ENCODE assay signal across 14 cellular contexts in the genomic region with DNA sequence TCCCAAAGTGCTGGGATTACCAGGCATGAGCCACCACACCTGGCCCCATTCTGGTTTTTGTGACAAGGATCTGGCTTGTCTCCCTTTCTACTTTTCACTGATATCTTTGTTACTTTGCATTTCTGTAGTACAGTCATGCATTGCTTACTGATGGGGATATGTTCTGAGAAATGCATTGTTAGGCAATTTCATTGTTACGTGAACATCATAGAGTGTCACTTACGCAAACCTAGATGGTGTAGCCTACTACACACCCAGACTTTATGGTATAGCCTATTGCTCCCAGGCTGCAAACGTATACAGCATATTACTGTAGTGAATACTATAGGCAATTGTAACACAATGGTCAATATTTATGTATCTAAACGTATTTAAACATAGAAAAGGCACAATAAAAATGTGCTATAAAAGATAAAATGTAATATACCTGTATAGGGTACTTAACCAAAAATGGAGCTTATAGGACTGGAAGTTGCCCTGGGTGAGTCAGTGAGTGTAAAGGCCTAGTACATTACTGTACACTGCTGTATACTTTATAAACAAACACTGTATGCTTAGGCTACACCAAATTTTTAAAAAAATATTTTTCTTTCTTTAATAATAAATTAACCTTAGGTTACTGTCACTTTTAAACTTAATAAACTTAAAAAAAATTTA. TPM values are rescaled to one million over a fixed set of nuclear protein-coding genes. Genes with fewer than 3 reads are reported as not detected.
DNase-seq lines count a peak whose midpoint lies in the region; ATAC-seq, FAIRE-seq and TF ChIP-seq lines count a peak whose summit lies in the region.
"Had no signal": no experiment of that assay in that cellular context is flagged by ENCODE, and none has a peak within 500 bp of the region (broad histone marks: within the 10 kb centered on the region; RNA-seq: fewer than 3 reads in every experiment).

No MANE protein-coding gene starts in this region.

- H3K23ac ChIP-seq in IMR-90 (ENCODE audit: low read depth, low read length), result no peak overlapping the region
- no peak overlapping the region for H3K23ac ChIP-seq in trophoblast cell (ENCODE audit: low read length)

- H2BK5ac ChIP-seq in IMR-90 (ENCODE audit: low read depth, low read length, poor library complexity, severe bottlenecking), result no peak overlapping the region
- H2BK5ac ChIP-seq in trophoblast cell (ENCODE audit: low read depth, low read length, poor library complexity), result no peak overlapping the region

- H3K14ac ChIP-seq in IMR-90 (replicated peaks; ENCODE audit: low read depth, low read length) (no peak overlapping the region), trophoblast cell (ENCODE audit: low read length) (no peak overlapping the region)

- no peak overlapping the region for H3K27ac ChIP-seq in IMR-90 (ENCODE audit: insufficient read depth, low read length)
- H3K27ac ChIP-seq in K562 (ENCODE audit: extremely low read depth, low read depth, low read length), result no peak overlapping the region
- H3K27ac ChIP-seq in trophoblast cell (ENCODE audit: low read depth, low read length), result no peak overlapping the region
- H3K27ac ChIP-seq: C4-2B had no signal

- H3K79me1 ChIP-seq in IMR-90 (ENCODE audit: low read depth in 1 of 2, low read length in 2 of 2) (peaks cover 13 to 45% of the 10 kb centered on the region in 2 experiments), trophoblast cell (ENCODE audit: low read length) (no peaks in the 10 kb centered on the region)

- peaks cover 40% of the 10 kb centered on the region for H3K36me3 ChIP-seq in IMR-90 (ENCODE audit: control insufficient read depth, insufficient read depth, low read length)
- H3K36me3 ChIP-seq in K562 (ENCODE audit: control insufficient read depth, insufficient read depth, low read length), result peaks cover 91% of the 10 kb centered on the region
- H3K36me3 ChIP-seq in trophoblast cell (ENCODE audit: control insufficient read depth in 1 of 2, insufficient read depth in 2 of 2, low read length in 2 of 2), result peaks cover 31 to 36% of the 10 kb centered on the region in 2 experiments

- TF ChIP-seq CTCF in IMR-90 (conservative IDR thresholded peaks at IDR 0.05; ENCODE audit: low read depth, low read length) (no peak), K562 (IDR thresholded peaks at IDR 0.05 in 2 of 3, conservative IDR thresholded peaks at IDR 0.05 in 1 of 3; ENCODE audit: insufficient read depth in 2 of 3, low read depth in 1 of 3, low read length in 3 of 3) (no peak)

- H3K4ac ChIP-seq in IMR-90 (ENCODE audit: low read depth, low read length) (no peak overlapping the region), trophoblast cell (ENCODE audit: low read depth, low read length) (no peak overlapping the region)

- WGBS in IMR-90 (ENCODE audit: extremely low coverage in 2 of 2, insufficient read length in 1 of 2), 2 experiments, result no CpG with 5 or more reads among the region's 4 CpGs
- WGBS in K562 (ENCODE audit: insufficient coverage, low coverage, missing lambda C conversion rate), result 92% methylated on average over 4 of the region's 4 CpGs
- WGBS in trophoblast cell (ENCODE audit: extremely low coverage, insufficient coverage, insufficient read length), result no CpG with 5 or more reads among the region's 4 CpGs

- H3K79me2 ChIP-seq in K562 (ENCODE audit: control insufficient read depth, insufficient read depth, low read length) (peaks cover 4% of the 10 kb centered on the region; the same call in 1 of the 3 replicates), trophoblast cell (ENCODE audit: control insufficient read depth, insufficient read depth, low read length, poor library complexity) (no peaks in the 10 kb centered on the region)

- TF ChIP-seq EP300 in K562 (IDR thresholded peaks at IDR 0.05; ENCODE audit: low read length), result no peak

- 0 out of 2 replicates have a peak, but pooled peaks have one; percentile 46 for ATAC-seq in IMR-90 (ENCODE audit: low read depth)
- ATAC-seq in K562, result 0 out of 3 replicates have a peak, but pooled peaks have one; percentile 43
- ATAC-seq in GM21526 (IDR thresholded peaks at IDR 0.05; ENCODE audit: low FRiP score, unreplicated experiment), result no peak
- ATAC-seq in GM19467 (IDR thresholded peaks at IDR 0.05; ENCODE audit: unreplicated experiment), result no peak
- ATAC-seq: GM23338 had no signal

- 0 out of 2 replicates have a peak overlapping the region, but pooled peaks have one; percentile 30 for H2AK5ac ChIP-seq in IMR-90 (ENCODE audit: low read depth, low read length)
- no peak overlapping the region for H2AK5ac ChIP-seq in trophoblast cell (ENCODE audit: low read length)

- H3K9me1 ChIP-seq in IMR-90 (ENCODE audit: insufficient read depth, low read length) (peaks cover 8% of the 10 kb centered on the region; the same call in 1 of the 2 replicates), K562 (ENCODE audit: control insufficient read depth, insufficient read depth, low read length) (no peaks in the 10 kb centered on the region)

- CTCF ChIA-PET in IMR-90 (lab: Yijun Ruan, JAX) (interaction anchor here (1.8 to 1.9 kb wide), 2 partner anchors 19 to 618 kb away, joined by 4 to 11 read pairs; no protein-coding TSS in a partner anchor), K562 (lab: Yijun Ruan, JAX; ENCODE audit: low intra/inter-chr PET ratio) (no interaction called here)

- H2BK120ac ChIP-seq in IMR-90 (ENCODE audit: low read depth, low read length) (no peak overlapping the region), trophoblast cell (ENCODE audit: insufficient read depth, low read length, poor library complexity) (no peak overlapping the region)

- H2BK15ac ChIP-seq in IMR-90 (ENCODE audit: low read depth, low read length), result no peak overlapping the region

- DNase-seq in ELR (ENCODE audit: low read depth) (peak; percentile 40), IMR-90 (peak; percentile 19), K562 (ENCODE audit: extremely low read depth in 1 of 4, low spot score in 3 of 4) (no peak), trophoblast cell (peak; percentile 54 to 94)
- DNase-seq in activated naive CD4-positive, alpha-beta T cell (lab: John Stamatoyannopoulos, UW), result no peak
- DNase-seq: BE2C; CD4-positive, alpha-beta memory T cell; DMS79; GF-D8; H9 had no signal

- H4K8ac ChIP-seq in IMR-90 (ENCODE audit: low read depth in 2 of 2, low read length in 2 of 2) (no peak overlapping the region), trophoblast cell (ENCODE audit: low read depth, low read length) (no peak overlapping the region)

- no peak overlapping the region for H2AK9ac ChIP-seq in IMR-90 (replicated peaks; ENCODE audit: low read depth, low read length, poor library complexity)

- no peak overlapping the region for H2AFZ ChIP-seq in IMR-90 (replicated peaks; ENCODE audit: low read length, poor library complexity)
- no peak overlapping the region for H2AFZ ChIP-seq in K562 (ENCODE audit: low read depth, low read length)
- no peak overlapping the region for H2AFZ ChIP-seq in trophoblast cell (ENCODE audit: insufficient read depth, low read length, poor library complexity)
- H2AFZ ChIP-seq: GM23338 had no signal

- H3K9me3 ChIP-seq in IMR-90 (ENCODE audit: control insufficient read depth, insufficient read depth, low read length), result no peaks in the 10 kb centered on the region
- no peaks in the 10 kb centered on the region for H3K9me3 ChIP-seq in K562 (replicated peaks; ENCODE audit: control insufficient read depth, insufficient read depth, low read depth, low read length)
- no peaks in the 10 kb centered on the region for H3K9me3 ChIP-seq in trophoblast cell (ENCODE audit: insufficient read depth, low read depth, low read length)
- H3K9me3 ChIP-seq: BE2C had no signal

- TF ChIP-seq RAD21 in IMR-90 (IDR thresholded peaks at IDR 0.05; ENCODE audit: low read length) (no peak), K562 (CRISPR knock-in tag; conservative IDR thresholded peaks at IDR 0.05 in 1 of 2, IDR thresholded peaks at IDR 0.05 in 1 of 2) (no peak)

- TF ChIP-seq POLR2A in IMR-90 (IDR thresholded peaks at IDR 0.05; ENCODE audit: low read depth, low read length), result no peak
- TF ChIP-seq POLR2A in K562 (conservative IDR thresholded peaks at IDR 0.05), result no peak

- H4K12ac ChIP-seq in trophoblast cell (ENCODE audit: low read depth, low read length), result no peak overlapping the region

- no peaks in the 10 kb centered on the region for H3K27me3 ChIP-seq in IMR-90 (ENCODE audit: control insufficient read depth, insufficient read depth, low read length)
- no peaks in the 10 kb centered on the region for H3K27me3 ChIP-seq in K562 (ENCODE audit: control insufficient read depth in 2 of 2, insufficient read depth in 2 of 2, low read length in 2 of 2)
- no peaks in the 10 kb centered on the region for H3K27me3 ChIP-seq in trophoblast cell (ENCODE audit: insufficient read depth, low read length)
- H3K27me3 ChIP-seq: BE2C had no signal

- no peak overlapping the region for H4K91ac ChIP-seq in IMR-90 (ENCODE audit: insufficient read depth, low read depth, low read length)
- H4K91ac ChIP-seq in trophoblast cell (ENCODE audit: low read depth, low read length), result no peak overlapping the region

- FAIRE-seq in K562 (lab: Jason Lieb, UNC), result no peak

- BruUV-seq in IMR-90 (replicated peaks; lab: Mats Ljungman, UMichigan) (no TSS peak), K562 (replicated peaks; lab: Mats Ljungman, UMichigan) (no TSS peak)

- H3K18ac ChIP-seq in IMR-90 (ENCODE audit: low read depth, low read length) (no peak overlapping the region), trophoblast cell (ENCODE audit: low read length) (no peak overlapping the region)

- intact Hi-C loops in IMR-90 (cut with micrococcal nuclease) (loop anchor here (5.0 kb wide), 1 partner anchor 744 kb away; no protein-coding TSS in a partner anchor), K562 (cut with micrococcal nuclease) (no loop called here)

- H4K20me1 ChIP-seq in IMR-90 (ENCODE audit: insufficient read depth, low read length) (peaks cover 11% of the 10 kb centered on the region; the same call in 1 of the 2 replicates), K562 (replicated peaks; ENCODE audit: control insufficient read depth, insufficient read depth, low read length) (no peaks in the 10 kb centered on the region)

- peaks cover 10% of the 10 kb centered on the region for H3K4me1 ChIP-seq in IMR-90 (ENCODE audit: control insufficient read depth, insufficient read depth, low read length)
- H3K4me1 ChIP-seq in K562 (replicated peaks in 1 of 2; ENCODE audit: control insufficient read depth in 2 of 2, insufficient read depth in 2 of 2, low read length in 2 of 2), result no peaks in the 10 kb centered on the region; a peak in 1 of 5 replicates
- no peaks in the 10 kb centered on the region for H3K4me1 ChIP-seq in trophoblast cell (ENCODE audit: control insufficient read depth in 1 of 2, insufficient read depth in 2 of 2, low read length in 2 of 2)
- H3K4me1 ChIP-seq: BE2C had no signal

- no peak overlapping the region for H3K4me2 ChIP-seq in IMR-90 (ENCODE audit: low read depth, low read length)
- no peak overlapping the region for H3K4me2 ChIP-seq in K562 (ENCODE audit: insufficient read depth, low read length)
- no peak overlapping the region for H3K4me2 ChIP-seq in trophoblast cell (ENCODE audit: low read length)
- H3K4me2 ChIP-seq: GM23338 had no signal

- in situ Hi-C loops in IMR-90 (cut with MboI; ENCODE audit: low sequenced_read_pairs), result no loop called here
- in situ Hi-C loops in K562 (cut with MboI), result no loop called here

- dilution Hi-C loops in IMR-90 (cut with HindIII; ENCODE audit: low sequenced_read_pairs, unreplicated experiment), result no loop called here

- no peak overlapping the region for H3K9ac ChIP-seq in IMR-90 (ENCODE audit: low read depth, low read length)
- H3K9ac ChIP-seq in K562 (ENCODE audit: insufficient read depth in 1 of 2, low read depth in 2 of 2, low read length in 2 of 2), result no peak overlapping the region
- H3K9ac ChIP-seq in trophoblast cell (ENCODE audit: low read length), result no peak overlapping the region

- no peak overlapping the region for H2BK20ac ChIP-seq in IMR-90 (ENCODE audit: low read depth, low read length)

- no peak overlapping the region for H3K56ac ChIP-seq in IMR-90 (ENCODE audit: extremely low read depth, insufficient read depth, low read length)

- H3K4me3 ChIP-seq in IMR-90 (ENCODE audit: insufficient read depth, low read depth, low read length), result no peak overlapping the region
- no peak overlapping the region for H3K4me3 ChIP-seq in K562
- no peak overlapping the region for H3K4me3 ChIP-seq in trophoblast cell (ENCODE audit: low read depth, low read length)
- H3K4me3 ChIP-seq: GM23338 had no signal

- H4K5ac ChIP-seq in IMR-90 (ENCODE audit: low read depth, low read length), result no peak overlapping the region

- POLR2A ChIA-PET in IMR-90 (lab: Charles Lee; ENCODE audit: unreplicated experiment) (no interaction called here), K562 (lab: Yijun Ruan, JAX) (interaction anchor here (1.0 to 1.6 kb wide), 2 partner anchors 8 to 22 kb away, joined by 4 to 6 read pairs; no protein-coding TSS in a partner anchor)

- no peak overlapping the region for H2BK12ac ChIP-seq in trophoblast cell (ENCODE audit: low read length)

RNA-seq across cellular contexts. Expression of a gene that starts 16.0 kb away (rescaled TPM):
- total RNA-seq in IMR-90 (2012; rRNA removed) (90.7 and 124 TPM in 2 replicates), K562 (2014; rRNA removed) (104 TPM in 2 replicates), K562 (2014; rRNA removed; fragmentation: Illumina TruSeq; extraction: Trizol) (230 and 267 TPM in 2 replicates), K562 (2015; rRNA removed; fragmentation: Illumina TruSeq; extraction: Trizol) (137 and 158 TPM in 2 replicates), K562 (2021) (153 and 163 TPM in 2 replicates)
- polyA plus RNA-seq in IMR-90 (2012; rRNA removed) (48.0 and 64.2 TPM in 2 replicates), K562 (2011; rRNA removed) (221 and 303 TPM in 2 replicates), K562 (2014; fragmentation: Illumina TruSeq; extraction: Trizol) (217 and 218 TPM in 2 replicates), K562 (2014; fragmentation: Nextera tagmentation; extraction: Ambion mirVana) (100 to 1,000 TPM; 696 to 806 TPM), K562 (2014; rRNA removed) (174 and 183 TPM in 2 replicates)
- polyA plus RNA-seq in IMR-90 (2012; cell fraction: cytosol; rRNA removed), result 6.7 and 15.9 TPM in 2 replicates
- polyA plus RNA-seq in IMR-90 (2012; cell fraction: nucleus; rRNA removed; ENCODE audit: low replicate concordance), result 1.5 and 27.9 TPM in 2 replicates
- 54.6 and 119 TPM in 2 replicates for total RNA-seq in K562 (2011; cell fraction: chromatin; rRNA removed; ENCODE audit: low replicate concordance)
- total RNA-seq in K562 (2011; cell fraction: nucleolus; rRNA removed), result 45.7 and 45.9 TPM in 2 replicates
- total RNA-seq in K562 (2011; cell fraction: nucleoplasm; rRNA removed), result 59.8 and 74.6 TPM in 2 replicates
- polyA plus RNA-seq in K562 (2011; cell fraction: cytosol; rRNA removed), result 49.8 and 118 TPM in 2 replicates
- polyA plus RNA-seq in K562 (2011; cell fraction: nucleus; rRNA removed), result 28.7 and 48.0 TPM in 2 replicates
- 87.5 and 143 TPM in 2 replicates for polyA plus RNA-seq in K562 (2012)
- polyA minus RNA-seq in K562 (2011; rRNA and poly(A)+ RNA removed), result 236 and 245 TPM in 2 replicates
- polyA minus RNA-seq in K562 (2011; cell fraction: cytosol; rRNA and poly(A)+ RNA removed), result 38.3 and 40.2 TPM in 2 replicates
- 18.6 and 50.8 TPM in 2 replicates for polyA minus RNA-seq in K562 (2011; cell fraction: nucleus; rRNA and poly(A)+ RNA removed)
- 63.3 and 64.3 TPM in 2 replicates for polyA plus RNA-seq in trophoblast cell (2013)

RNA-seq across cellular contexts. Expression of a gene that starts 41.5 kb away (rescaled TPM):
- total RNA-seq in IMR-90 (2012; rRNA removed), result 64.5 and 90.3 TPM in 2 replicates
- 103 and 113 TPM in 2 replicates for polyA plus RNA-seq in IMR-90 (2012; rRNA removed)
- polyA plus RNA-seq in IMR-90 (2012; cell fraction: cytosol; rRNA removed), result 20.1 and 38.4 TPM in 2 replicates
- 6.4 and 41.8 TPM in 2 replicates for polyA plus RNA-seq in IMR-90 (2012; cell fraction: nucleus; rRNA removed; ENCODE audit: low replicate concordance)
- 19.7 and 39.0 TPM in 2 replicates for total RNA-seq in K562 (2011; cell fraction: chromatin; rRNA removed; ENCODE audit: low replicate concordance)
- 10.3 and 11.1 TPM in 2 replicates for total RNA-seq in K562 (2011; cell fraction: nucleolus; rRNA removed)
- 22.5 and 40.5 TPM in 2 replicates for total RNA-seq in K562 (2011; cell fraction: nucleoplasm; rRNA removed)
- 189 and 218 TPM in 2 replicates for total RNA-seq in K562 (2014; rRNA removed)
- total RNA-seq in K562 (2014; rRNA removed; fragmentation: Illumina TruSeq; extraction: Trizol), result 224 and 228 TPM in 2 replicates
- total RNA-seq in K562 (2015; rRNA removed; fragmentation: Illumina TruSeq; extraction: Trizol), result 230 and 260 TPM in 2 replicates
- 207 and 219 TPM in 2 replicates for total RNA-seq in K562 (2021)
- 286 and 326 TPM in 2 replicates for polyA plus RNA-seq in K562 (2011; rRNA removed)
- polyA plus RNA-seq in K562 (2011; cell fraction: cytosol; rRNA removed), result 118 and 141 TPM in 2 replicates
- 72.6 and 99.0 TPM in 2 replicates for polyA plus RNA-seq in K562 (2011; cell fraction: nucleus; rRNA removed)
- polyA plus RNA-seq in K562 (2012), result 124 and 338 TPM in 2 replicates
- polyA plus RNA-seq in K562 (2014; fragmentation: Illumina TruSeq; extraction: Trizol), result 252 and 303 TPM in 2 replicates
- polyA plus RNA-seq in K562 (2014; fragmentation: Nextera tagmentation; extraction: Ambion mirVana), result 100 to 1,000 TPM; 727 to 826 TPM
- polyA plus RNA-seq in K562 (2014; rRNA removed), result 222 and 407 TPM in 2 replicates
- 197 and 210 TPM in 2 replicates for polyA minus RNA-seq in K562 (2011; rRNA and poly(A)+ RNA removed)
- 90.7 and 93.3 TPM in 2 replicates for polyA minus RNA-seq in K562 (2011; cell fraction: cytosol; rRNA and poly(A)+ RNA removed)
- 8.3 and 15.4 TPM in 2 replicates for polyA minus RNA-seq in K562 (2011; cell fraction: nucleus; rRNA and poly(A)+ RNA removed)
- polyA plus RNA-seq in trophoblast cell (2013), result 155 and 169 TPM in 2 replicates

Comparison
In these comparisons a context has a peak if more than half of its experiments do, and no peak if none do; other contexts are left out.
1. DNase-seq: peak in ELR (single experiment), IMR-90 (single experiment) and trophoblast cell (2 of 2); none in K562 (0 of 4) and activated naive CD4-positive, alpha-beta T cell (0 of 4).
2. ATAC-seq: peak in IMR-90 (single experiment) and K562 (single experiment); none in GM21526 (single experiment) and GM19467 (single experiment).